In the genomic region with DNA sequence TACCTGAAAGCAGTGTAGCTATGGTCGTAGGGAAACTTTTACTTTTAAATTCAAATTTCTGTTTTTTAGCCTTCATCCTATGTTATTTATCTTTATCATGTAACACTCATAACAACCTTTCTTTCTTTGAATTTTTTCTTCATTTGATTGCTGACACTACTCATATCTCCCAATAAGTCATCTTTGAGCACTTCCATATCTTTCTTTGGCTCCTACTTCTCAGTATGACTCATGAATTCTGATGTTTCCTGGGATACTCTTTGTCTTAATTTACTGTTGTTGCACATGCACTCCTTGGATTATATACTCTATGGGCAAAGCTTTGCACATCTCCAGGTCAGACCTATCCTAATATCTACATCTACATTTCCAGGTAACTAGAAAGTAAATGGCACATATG, we compare ENCODE assay signal across 19 cellular contexts. TPM values are rescaled to one million over a fixed set of nuclear protein-coding genes. Genes with fewer than 3 reads are reported as not detected.
DNase-seq lines count a peak whose midpoint lies in the region; ATAC-seq and TF ChIP-seq lines count a peak whose summit lies in the region.
"Had no signal": no experiment of that assay in that cellular context is flagged by ENCODE, and none has a peak within 500 bp of the region (broad histone marks: within the 10 kb centered on the region; RNA-seq: fewer than 3 reads in every experiment).

No MANE protein-coding gene starts in this region.

- H3K4me1 ChIP-seq in vagina (no peaks in the 10 kb centered on the region), gastroesophageal sphincter (peaks cover 0 to 9% (median 0%) of the 10 kb centered on the region in 3 donors)
- H3K4me1 ChIP-seq: A549, BE2C had no signal

- no peaks in the 10 kb centered on the region for H3K36me3 ChIP-seq in brain microvascular endothelial cell (replicated peaks)
- H3K36me3 ChIP-seq in vagina: no peaks in the 10 kb centered on the region
- H3K36me3 ChIP-seq in gastroesophageal sphincter: no peaks in the 10 kb centered on the region
- H3K36me3 ChIP-seq: BE2C had no signal

- intact Hi-C loops in vagina (cut with DNase I): no loop called here

- no peak for TF ChIP-seq CTCF in brain microvascular endothelial cell (IDR thresholded peaks at IDR 0.05; ENCODE audit: low read depth, low read length, missing control alignments)
- no peak for TF ChIP-seq CTCF in vagina (IDR thresholded peaks at IDR 0.05)
- no peak for TF ChIP-seq CTCF in gastroesophageal sphincter (IDR thresholded peaks at IDR 0.05)

- no peak for TF ChIP-seq POLR2A in vagina (IDR thresholded peaks at IDR 0.05)
- TF ChIP-seq POLR2A in gastroesophageal sphincter (IDR thresholded peaks at IDR 0.05): no peak

- no peak for ATAC-seq in gastroesophageal sphincter
- ATAC-seq: CD8-positive, alpha-beta T cell; GM12878; HepG2 had no signal

- H3K9me3 ChIP-seq in vagina (no peaks in the 10 kb centered on the region), gastroesophageal sphincter (no peaks in the 10 kb centered on the region)
- H3K9me3 ChIP-seq: A549, BE2C had no signal

- H3K4me3 ChIP-seq in brain microvascular endothelial cell (ENCODE audit: low read depth, low read length): no peak overlapping the region
- no peak overlapping the region for H3K4me3 ChIP-seq in vagina
- no peak overlapping the region for H3K4me3 ChIP-seq in gastroesophageal sphincter
- H3K4me3 ChIP-seq: A549, GM12878, GM23248 had no signal

- WGBS in gastroesophageal sphincter (ENCODE audit: low coverage in 1 of 2), 2 donors: 85 to 92% methylated on average over 1 of the region's 1 CpG

- no peak for TF ChIP-seq EP300 in gastroesophageal sphincter (IDR thresholded peaks at IDR 0.05)

- no peaks in the 10 kb centered on the region for H3K27me3 ChIP-seq in brain microvascular endothelial cell (replicated peaks)
- H3K27me3 ChIP-seq in vagina: no peaks in the 10 kb centered on the region
- no peaks in the 10 kb centered on the region for H3K27me3 ChIP-seq in gastroesophageal sphincter

- in situ Hi-C loops in G401 (cut with HindIII; ENCODE audit: low sequenced_read_pairs) (no loop called here), brain microvascular endothelial cell (cut with HindIII; ENCODE audit: low pct_ligation_motif_present, low sequenced_read_pairs) (no loop called here)

- DNase-seq in G401 (ENCODE audit: low spot score): peak; percentile 14
- DNase-seq in LHCN-M2 (ENCODE audit: low read depth): peak; percentile 23
- peak; percentile 5 for DNase-seq in brain microvascular endothelial cell
- DNase-seq in vagina (ENCODE audit: extremely low spot score in 2 of 2): no peak
- DNase-seq in stimulated activated CD4-positive, alpha-beta T cell treated with anti-CD3 and anti-CD28 coated beads, Interleukin-2, amount 100 ng/mL, for 48 hours: no peak
- no peak for DNase-seq in nucleus accumbens (lab: John Stamatoyannopoulos, UW)
- DNase-seq: BE2C; CD8-positive, alpha-beta T cell; COR-L47; DND-41; GM23248; H7; KBM-7 had no signal

- H3K27ac ChIP-seq in brain microvascular endothelial cell: no peak overlapping the region
- no peak overlapping the region for H3K27ac ChIP-seq in vagina
- H3K27ac ChIP-seq in gastroesophageal sphincter: no peak overlapping the region
- H3K27ac ChIP-seq: A549, GM23248 had no signal

RNA-seq across cellular contexts. Expression of a gene that starts 18.1 kb away (rescaled TPM):
- total RNA-seq in G401 (2014; rRNA removed; shearing (Covaris generic)): not detected in 2 replicates
- total RNA-seq in LHCN-M2 (2014; rRNA removed) (not detected in 2 replicates), vagina (not detected), gastroesophageal sphincter (not detected)
- not detected for polyA plus RNA-seq in LHCN-M2 (2012)
- total RNA-seq: CD8-positive, alpha-beta T cell; GM12878; GM23248; H7; HepG2 had no signal
- polyA plus RNA-seq: AG04450, CD14-positive monocyte, GM12878, GM23248, HepG2 had no signal

RNA-seq across cellular contexts. Expression of a gene that starts 19.9 kb away (rescaled TPM):
- not detected in 2 replicates for total RNA-seq in G401 (2014; rRNA removed; shearing (Covaris generic))
- total RNA-seq in LHCN-M2 (2014; rRNA removed): 0.06 and 0.29 TPM in 2 replicates
- polyA plus RNA-seq in LHCN-M2 (2012): 0.10 TPM
- not detected for total RNA-seq in vagina
- total RNA-seq in gastroesophageal sphincter: under 1 TPM in 1 of 4 donors, not detected in 3; 0.04 TPM
- total RNA-seq: CD8-positive, alpha-beta T cell; GM12878; GM23248; HepG2 had no signal
- polyA plus RNA-seq: AG04450, CD14-positive monocyte, GM12878, GM23248, HepG2 had no signal

Comparison
In these comparisons a context has a peak if more than half of its experiments do, and no peak if none do; other contexts are left out.
1. DNase-seq: peak in G401 (single experiment), LHCN-M2 (single experiment) and brain microvascular endothelial cell (single experiment); none in vagina (0 of 2), stimulated activated CD4-positive, alpha-beta T cell treated with anti-CD3 and anti-CD28 coated beads, Interleukin-2, amount 100 ng/mL, for 48 hours (0 of 2) and nucleus accumbens (0 of 56).